In genomic region chr1:205451202-205451601, GRCh38 we compare ENCODE assay signal across 26 cellular contexts. TPM values are rescaled to one million over a fixed set of nuclear protein-coding genes. Genes with fewer than 3 reads are reported as not detected.
DNase-seq lines count a peak whose midpoint lies in the region; ATAC-seq and TF ChIP-seq lines count a peak whose summit lies in the region.
"Had no signal": no experiment of that assay in that cellular context is flagged by ENCODE, and none has a peak within 500 bp of the region (broad histone marks: within the 10 kb centered on the region; RNA-seq: fewer than 3 reads in every experiment).

No MANE protein-coding gene starts in this region.

- 42 to 60% methylated on average over 1 to 5 of the region's 5 CpGs for WGBS in endodermal cell (ENCODE audit: insufficient coverage in 1 of 2, insufficient read length in 1 of 2), 2 experiments

- H3K4me3 Mint-ChIP-seq in endodermal cell (peak overlapping the region; percentile 64), nephron progenitor cell (peak overlapping the region; percentile 50)
- H3K4me3 Mint-ChIP-seq: activated CD4-positive, alpha-beta T cell treated with anti-CD3 and anti-CD28 coated beads, Interleukin-2, amount 10 ng/mL, durations not matched to agents 7 days and 5 days; stimulated activated naive CD8-positive, alpha-beta T cell treated with anti-CD3 and anti-CD28 coated beads, Interleukin-15, Interleukin-2, amounts not matched to agents 100 ng/mL and 50 ng/mL, for 24 hours; T-cell had no signal

- no peaks in the 10 kb centered on the region for H3K27me3 Mint-ChIP-seq in endodermal cell (ENCODE audit: insufficient read depth)
- peaks cover 21% of the 10 kb centered on the region for H3K27me3 Mint-ChIP-seq in nephron progenitor cell (ENCODE audit: low read depth, poor library complexity)

- peaks cover 38% of the 10 kb centered on the region for H3K4me1 ChIP-seq in NT2/D1 (ENCODE audit: insufficient read depth, insufficient read length)
- H3K4me1 ChIP-seq in endodermal cell (ENCODE audit: control insufficient read depth, insufficient read depth, low read length) = peaks cover 40% of the 10 kb centered on the region

- H3K36me3 ChIP-seq in NT2/D1 (ENCODE audit: insufficient read depth, insufficient read length, low read length) = peaks cover 19% of the 10 kb centered on the region
- H3K36me3 ChIP-seq in endodermal cell (ENCODE audit: control insufficient read depth, insufficient read depth, low read length) = peaks cover 7% of the 10 kb centered on the region
- H3K36me3 ChIP-seq: BLaER1 treated with 17β-estradiol and CSF1 and Interleukin-3, amounts not matched to agents 10 nM and 100 nM; esophagus muscularis mucosa; HAP-1; pancreas; upper lobe of left lung had no signal

- H3K27ac Mint-ChIP-seq in endodermal cell (peak overlapping the region; percentile 97), nephron progenitor cell (peak overlapping the region; percentile 88)
- H3K27ac Mint-ChIP-seq: activated CD4-positive, alpha-beta T cell treated with anti-CD3 and anti-CD28 coated beads, Interleukin-2, amount 10 ng/mL, durations not matched to agents 7 days and 5 days; stimulated activated naive CD8-positive, alpha-beta T cell treated with anti-CD3 and anti-CD28 coated beads, Interleukin-15, Interleukin-2, amounts not matched to agents 100 ng/mL and 50 ng/mL, for 24 hours; T-cell had no signal

- H3K9ac ChIP-seq in NT2/D1 (ENCODE audit: insufficient read length, low read depth) (peak overlapping the region; percentile 90), endodermal cell (ENCODE audit: extremely low read depth, low read length, poor library complexity, severe bottlenecking) (no peak overlapping the region)
- H3K9ac ChIP-seq: BLaER1 treated with 17β-estradiol and CSF1 and Interleukin-3, amounts not matched to agents 10 nM and 100 nM; KMS-11 had no signal

- H3K4me1 Mint-ChIP-seq in endodermal cell = peaks cover 61% of the 10 kb centered on the region
- H3K4me1 Mint-ChIP-seq in nephron progenitor cell = peaks cover 94% of the 10 kb centered on the region

- DNase-seq in COLO829 (ENCODE audit: low spot score) (peak; percentile 56), NT2/D1 (ENCODE audit: low read depth, low spot score) (peak; percentile 89), endodermal cell (peak; percentile 80), nephron progenitor cell (no peak), NCI-H2081 treated with DMSO at 0.1 percent for 48 hours (lab: John Stamatoyannopoulos, UW) (no peak), NCI-H446 (lab: John Stamatoyannopoulos, UW) (no peak), T-helper 2 cell (no peak)
- DNase-seq: activated CD4-positive, alpha-beta T cell treated with anti-CD3 and anti-CD28 coated beads, Interleukin-2, amount 10 ng/mL, durations not matched to agents 7 days and 5 days; activated CD8-positive, alpha-beta memory T cell treated with anti-CD3 and anti-CD28 coated beads, Interleukin-2, amount 50 U/mL, for 4 hours; activated gamma-delta T cell; caudate nucleus; dorsolateral prefrontal cortex; GDM1; left ventricle myocardium superior; NCI-H2081; pancreas; stimulated activated CD4-positive, alpha-beta T cell treated with anti-CD3 and anti-CD28 coated beads, Interleukin-1b, Interleukin-23, amount 100 ng/mL, for 48 hours; T-cell; upper lobe of left lung had no signal

- H3K27me3 ChIP-seq in NT2/D1 (ENCODE audit: insufficient read depth, insufficient read length) = no peaks in the 10 kb centered on the region
- H3K27me3 ChIP-seq in endodermal cell (ENCODE audit: control insufficient read depth, insufficient read depth, low read length, poor library complexity, severe bottlenecking) = no peaks in the 10 kb centered on the region

- H3K36me3 Mint-ChIP-seq in endodermal cell (ENCODE audit: low read depth) (peaks cover 13% of the 10 kb centered on the region), nephron progenitor cell (ENCODE audit: low read depth) (no peaks in the 10 kb centered on the region)
- H3K36me3 Mint-ChIP-seq: T-cell had no signal

- H3K27ac ChIP-seq in endodermal cell (ENCODE audit: low read depth, low read length) = peak overlapping the region; percentile 83
- H3K27ac ChIP-seq: BLaER1 treated with 17β-estradiol and CSF1 and Interleukin-3, amounts not matched to agents 10 nM and 100 nM; esophagus muscularis mucosa; KMS-11 had no signal

- TF ChIP-seq CTCF in endodermal cell (conservative IDR thresholded peaks at IDR 0.05) (no peak), nephron progenitor cell (IDR thresholded peaks at IDR 0.05) (no peak)

- H3K4me3 ChIP-seq in NT2/D1 (ENCODE audit: insufficient read length, low read depth) (peak overlapping the region; percentile 50), endodermal cell (ENCODE audit: low read length) (no peak overlapping the region)
- H3K4me3 ChIP-seq: BLaER1 treated with 17β-estradiol and CSF1 and Interleukin-3, amounts not matched to agents 10 nM and 100 nM; dorsolateral prefrontal cortex; esophagus muscularis mucosa; HAP-1; pancreas; upper lobe of left lung had no signal

- H3K9me3 ChIP-seq in NT2/D1 (ENCODE audit: insufficient read depth, low read length) = no peaks in the 10 kb centered on the region
- H3K9me3 ChIP-seq in endodermal cell (ENCODE audit: control insufficient read depth, low read length) = no peaks in the 10 kb centered on the region
- H3K9me3 ChIP-seq: esophagus muscularis mucosa, HAP-1, pancreas, upper lobe of left lung had no signal

- ATAC-seq in GM21367 (IDR thresholded peaks at IDR 0.05; ENCODE audit: unreplicated experiment) = no peak
- ATAC-seq: left ventricle myocardium superior, Right ventricle myocardium inferior, T-cell had no signal

- H3K9me3 Mint-ChIP-seq in endodermal cell = no peaks in the 10 kb centered on the region
- no peaks in the 10 kb centered on the region for H3K9me3 Mint-ChIP-seq in nephron progenitor cell
- H3K9me3 Mint-ChIP-seq: activated CD4-positive, alpha-beta T cell treated with anti-CD3 and anti-CD28 coated beads, Interleukin-2, amount 10 ng/mL, durations not matched to agents 7 days and 5 days; stimulated activated naive CD8-positive, alpha-beta T cell treated with anti-CD3 and anti-CD28 coated beads, Interleukin-15, Interleukin-2, amounts not matched to agents 100 ng/mL and 50 ng/mL, for 24 hours; T-cell had no signal

RNA-seq across cellular contexts. Expression of gene BLACAT1, which starts 4.6 kb away (rescaled TPM):
- 1 to 10 TPM; 7.4 to 7.6 TPM for total RNA-seq in endodermal cell
- polyA plus RNA-seq in endodermal cell (2013, experiment 1 of 2) = 9.3 TPM
- polyA plus RNA-seq in endodermal cell (2013, experiment 2 of 2) = 9.8 TPM
- total RNA-seq: esophagus muscularis mucosa, left ventricle myocardium superior, Right ventricle myocardium inferior had no signal

RNA-seq across cellular contexts. Expression of gene LEMD1, which starts 29.3 kb away (rescaled TPM):
- 10 to 100 TPM; 13.5 to 16.7 TPM for total RNA-seq in endodermal cell
- 20.5 TPM for polyA plus RNA-seq in endodermal cell (2013, experiment 1 of 2)
- polyA plus RNA-seq in endodermal cell (2013, experiment 2 of 2) = 20.2 TPM
- total RNA-seq: esophagus muscularis mucosa, left ventricle myocardium superior, Right ventricle myocardium inferior had no signal
- polyA plus RNA-seq: pancreas had no signal

RNA-seq across cellular contexts. Expression of gene CDK18, which starts 53.3 kb away (rescaled TPM):
- 10 to 100 TPM; 58.1 to 88.7 TPM for total RNA-seq in endodermal cell
- 24.4 TPM for polyA plus RNA-seq in endodermal cell (2013, experiment 1 of 2)
- 22.7 TPM for polyA plus RNA-seq in endodermal cell (2013, experiment 2 of 2)

Comparison
In these comparisons a context has a peak if more than half of its experiments do, and no peak if none do; other contexts are left out.
1. DNase-seq: peak in COLO829 (single experiment), NT2/D1 (single experiment) and endodermal cell (single experiment); none in nephron progenitor cell (single experiment), NCI-H2081 treated with DMSO at 0.1 percent for 48 hours (single experiment), NCI-H446 (0 of 2) and T-helper 2 cell (0 of 5).